In genomic region chr19:5292453-5292842, GRCh38 we compare ENCODE assay signal across 1 cellular context.
TF ChIP-seq lines count a peak whose summit lies in the region.

No MANE protein-coding gene starts in this region.

TF ChIP-seq in HCT116, 20 proteins besides CTCF, POLR2A, EP300 and RAD21 (continued from another document):
- TF ChIP-seq ZBTB33 (IDR thresholded peaks at IDR 0.05; ENCODE audit: extremely low read depth, insufficient replicate concordance, low read length) (no peak), EZH2phosphoT487 (IDR thresholded peaks at IDR 0.05; ENCODE audit: borderline replicate concordance) (no peak), YY1 (IDR thresholded peaks at IDR 0.05; ENCODE audit: extremely low read depth, insufficient replicate concordance, low read depth, low read length) (no peak), SIN3A (IDR thresholded peaks at IDR 0.05; ENCODE audit: low read depth) (no peak)
